In genomic region chr2:206693399-206694137, GRCh38 we compare ENCODE assay signal across 2 cellular contexts.
TF ChIP-seq lines count a peak whose summit lies in the region.

No MANE protein-coding gene starts in this region.

TF ChIP-seq in SK-N-SH treated with all-trans-retinoic acid at 6 μM for 48 hours, 23 proteins besides CTCF, POLR2A, EP300 and RAD21:
- TF ChIP-seq POU6F1 (CRISPR knock-in tag; IDR thresholded peaks at IDR 0.05; ENCODE audit: borderline replicate concordance, low read depth) = no peak
- no peak for TF ChIP-seq ZC3H10 (CRISPR knock-in tag; IDR thresholded peaks at IDR 0.05)
- TF ChIP-seq CSDC2 (CRISPR knock-in tag; IDR thresholded peaks at IDR 0.05) = no peak
- no peak for TF ChIP-seq BACH2 (CRISPR knock-in tag; IDR thresholded peaks at IDR 0.05; ENCODE audit: borderline replicate concordance)
- TF ChIP-seq RARB (CRISPR knock-in tag; IDR thresholded peaks at IDR 0.05) = no peak
- no peak for TF ChIP-seq TCF4 (CRISPR knock-in tag; IDR thresholded peaks at IDR 0.05; ENCODE audit: borderline replicate concordance)
- no peak for TF ChIP-seq OSR1 (CRISPR knock-in tag; IDR thresholded peaks at IDR 0.05)
- TF ChIP-seq SNAI2 (CRISPR knock-in tag; IDR thresholded peaks at IDR 0.05) = no peak

TF ChIP-seq in H1, 55 proteins besides CTCF, POLR2A, EP300 and RAD21 (continued from another document):
- TF ChIP-seq SP2 (IDR thresholded peaks at IDR 0.05; ENCODE audit: low read length) = no peak
- TF ChIP-seq SUZ12 (IDR thresholded peaks at IDR 0.05; ENCODE audit: low read length) = no peak
- no peak for TF ChIP-seq CREB1 (IDR thresholded peaks at IDR 0.05)
- no peak for TF ChIP-seq KDM5A (IDR thresholded peaks at IDR 0.05; ENCODE audit: low read length)
- no peak for TF ChIP-seq JUND (IDR thresholded peaks at IDR 0.05; ENCODE audit: low read length)
- TF ChIP-seq BCL11A (IDR thresholded peaks at IDR 0.05; ENCODE audit: low read depth in 2 of 2, low read length in 2 of 2) = no peak
- TF ChIP-seq RNF2 (IDR thresholded peaks at IDR 0.05; ENCODE audit: borderline replicate concordance, low read depth, low read length, missing control alignments, poor library complexity, severe bottlenecking) = no peak
- no peak for TF ChIP-seq KDM1A (IDR thresholded peaks at IDR 0.05; ENCODE audit: borderline replicate concordance, low read length)
- TF ChIP-seq SP4 (IDR thresholded peaks at IDR 0.05; ENCODE audit: low read length) = no peak
- no peak for TF ChIP-seq ZNF274 (IDR thresholded peaks at IDR 0.05; ENCODE audit: borderline replicate concordance, extremely low read depth, low read length)
- no peak for TF ChIP-seq TAF7 (optimal IDR thresholded peaks at IDR 0.05; ENCODE audit: borderline replicate concordance, low read depth, low read length)
- no peak for TF ChIP-seq HDAC2 (IDR thresholded peaks at IDR 0.05; ENCODE audit: borderline replicate concordance in 1 of 2, low read depth in 2 of 2, low read length in 2 of 2)
- no peak for TF ChIP-seq HDAC6 (IDR thresholded peaks at IDR 0.05; ENCODE audit: low read depth, low read length)
- no peak for TF ChIP-seq CHD2 (IDR thresholded peaks at IDR 0.05; ENCODE audit: low read length)
- TF ChIP-seq RXRA (IDR thresholded peaks at IDR 0.05; ENCODE audit: insufficient read depth, low read depth, low read length) = no peak
- no peak for TF ChIP-seq SRF (IDR thresholded peaks at IDR 0.05; ENCODE audit: low read depth, low read length)
